Comparison of ENCODE assay signal across 12 cellular contexts in genomic region chr11:10692716-10693115, GRCh38. TPM values are rescaled to one million over a fixed set of nuclear protein-coding genes. Genes with fewer than 3 reads are reported as not detected.
DNase-seq lines count a peak whose midpoint lies in the region; FAIRE-seq and TF ChIP-seq lines count a peak whose summit lies in the region.
"Had no signal": no experiment of that assay in that cellular context is flagged by ENCODE, and none has a peak within 500 bp of the region (broad histone marks: within the 10 kb centered on the region; RNA-seq: fewer than 3 reads in every experiment).

No MANE protein-coding gene starts in this region.

- no peaks in the 10 kb centered on the region for H3F3A ChIP-seq in neural progenitor cell (ENCODE audit: low read depth)

- TF ChIP-seq POLR2A in esophagus squamous epithelium (IDR thresholded peaks at IDR 0.05) (no peak), H54 (IDR thresholded peaks at IDR 0.05; ENCODE audit: low read depth, low read length) (no peak)

- H3K27ac ChIP-seq in esophagus squamous epithelium, result peak overlapping the region; percentile 76 to 90 (median 84)
- no peak overlapping the region for H3K27ac ChIP-seq in neural progenitor cell
- H3K27ac ChIP-seq in tibial artery, result peak overlapping the region; percentile 90 to 99

- no peak overlapping the region for H3K4me2 ChIP-seq in neural progenitor cell

- H3K79me2 ChIP-seq in neural progenitor cell (ENCODE audit: low read depth), result no peaks in the 10 kb centered on the region

- H3K9ac ChIP-seq in neural progenitor cell, result no peak overlapping the region

- no peaks in the 10 kb centered on the region for H3K9me3 Mint-ChIP-seq in neural progenitor cell
- H3K9me3 Mint-ChIP-seq: natural killer cell treated with Interleukin-12 subunit alpha and Interleukin-12 subunit beta and Interleukin-15 and Interleukin-18, amount 100 ng/mL, for 72 hours had no signal

- H3K4me1 Mint-ChIP-seq in neural progenitor cell, result peaks cover 15% of the 10 kb centered on the region

- CTCF ChIA-PET in GM10248 (lab: Yijun Ruan, JAX), result interaction anchor here (1.5 to 1.7 kb wide), 4 partner anchors 14 to 279 kb away, joined by 3 to 5 read pairs (median 4); no protein-coding TSS in a partner anchor

- no peaks in the 10 kb centered on the region for H3K36me3 Mint-ChIP-seq in neural progenitor cell
- H3K36me3 Mint-ChIP-seq: natural killer cell treated with Interleukin-12 subunit alpha and Interleukin-12 subunit beta and Interleukin-15 and Interleukin-18, amount 100 ng/mL, for 72 hours had no signal

- no peaks in the 10 kb centered on the region for H3K9me3 ChIP-seq in esophagus squamous epithelium
- H3K9me3 ChIP-seq in neural progenitor cell (ENCODE audit: low read depth), result no peaks in the 10 kb centered on the region
- no peaks in the 10 kb centered on the region for H3K9me3 ChIP-seq in tibial artery

- DNase-seq in esophagus squamous epithelium (lab: John Stamatoyannopoulos, UW), result no peak
- DNase-seq in neural progenitor cell (ENCODE audit: low spot score), result no peak
- DNase-seq in tibial artery, result no peak
- no peak for DNase-seq in HT-29 (ENCODE audit: low spot score)
- no peak for DNase-seq in cerebellar cortex (ENCODE audit: low spot score)
- no peak for DNase-seq in GM10248 (ENCODE audit: extremely low spot score)
- no peak for DNase-seq in H54 (ENCODE audit: insufficient read length, low spot score)
- DNase-seq: activated CD4-positive, alpha-beta T cell treated with anti-CD3 and anti-CD28 coated beads for 48 hours; NCI-H1105; NCI-H69 had no signal

- intact Hi-C loops in esophagus squamous epithelium (cut with DNase I) (no loop called here), tibial artery (cut with DNase I; ENCODE audit: low total_unique reads) (no loop called here)

- peaks cover 9% of the 10 kb centered on the region for H3K27me3 Mint-ChIP-seq in neural progenitor cell (ENCODE audit: insufficient read depth, low read depth)

- WGBS in esophagus squamous epithelium, 2 donors, result 24 to 66% methylated on average over 4 to 6 of the region's 6 CpGs

- TF ChIP-seq CTCF in WI38 (IDR thresholded peaks at IDR 0.05; ENCODE audit: low read depth, low read length) (no peak), esophagus squamous epithelium (IDR thresholded peaks at IDR 0.05) (no peak), neural progenitor cell (IDR thresholded peaks at IDR 0.05) (no peak), tibial artery (IDR thresholded peaks at IDR 0.05) (no peak), GM10248 (IDR thresholded peaks at IDR 0.05; ENCODE audit: control extremely low read depth, extremely low read depth, low read depth, missing control alignments) (no peak)

- no peak overlapping the region for H2AFZ ChIP-seq in neural progenitor cell (replicated peaks)

- FAIRE-seq in H54 (lab: Jason Lieb, UNC), result no peak

- H3K4me1 ChIP-seq in esophagus squamous epithelium (peaks cover 0 to 41% (median 0%) of the 10 kb centered on the region in 3 donors), neural progenitor cell (no peaks in the 10 kb centered on the region), tibial artery (peaks cover 5 to 64% (median 43%) of the 10 kb centered on the region in 4 donors)

- H3K4me3 ChIP-seq in WI38 (ENCODE audit: low read depth, low read length) (peak overlapping the region; percentile 67), esophagus squamous epithelium (peak overlapping the region; percentile 23 to 61 (median 43)), neural progenitor cell (no peak overlapping the region), tibial artery (peak overlapping the region; percentile 81 to 86)

- H3K36me3 ChIP-seq in esophagus squamous epithelium (no peaks in the 10 kb centered on the region), neural progenitor cell (no peaks in the 10 kb centered on the region), tibial artery (peaks cover 0 to 8% (median 1%) of the 10 kb centered on the region in 3 donors)

- peak overlapping the region; percentile 65 for H3K27ac Mint-ChIP-seq in neural progenitor cell
- H3K27ac Mint-ChIP-seq: natural killer cell treated with Interleukin-12 subunit alpha and Interleukin-12 subunit beta and Interleukin-15 and Interleukin-18, amount 100 ng/mL, for 72 hours had no signal

- POLR2A ChIA-PET in GM10248 (lab: Yijun Ruan, JAX), result no interaction called here

- H3K4me3 Mint-ChIP-seq in neural progenitor cell, result no peak overlapping the region
- H3K4me3 Mint-ChIP-seq: natural killer cell treated with Interleukin-12 subunit alpha and Interleukin-12 subunit beta and Interleukin-15 and Interleukin-18, amount 100 ng/mL, for 72 hours had no signal

- H3K27me3 ChIP-seq in esophagus squamous epithelium, result no peaks in the 10 kb centered on the region
- no peaks in the 10 kb centered on the region for H3K27me3 ChIP-seq in neural progenitor cell
- H3K27me3 ChIP-seq in tibial artery, result no peaks in the 10 kb centered on the region

- no peaks in the 10 kb centered on the region for H4K20me1 ChIP-seq in neural progenitor cell (ENCODE audit: low read depth)

RNA-seq across cellular contexts. Expression of gene IRAG1, which starts 0.8 kb away (rescaled TPM):
- total RNA-seq in esophagus squamous epithelium, result 10 to 100 TPM in 2 of 4 donors, 1 to 10 TPM in 2; 3.5 to 48.4 (median 9.9) TPM
- 5.2 and 5.9 TPM in 2 replicates for total RNA-seq in neural progenitor cell (ENCODE audit: low replicate concordance)
- 0.21 and 1.3 TPM in 2 replicates for total RNA-seq in HT-29 (2014; rRNA removed; shearing (Covaris generic))
- total RNA-seq: natural killer cell treated with Interleukin-12 subunit alpha and Interleukin-12 subunit beta and Interleukin-15 and Interleukin-18, amount 100 ng/mL, for 72 hours had no signal

RNA-seq across cellular contexts. Expression of gene CTR9, which starts 58.3 kb away (rescaled TPM):
- total RNA-seq in esophagus squamous epithelium, result 10 to 100 TPM; 21.4 to 34.4 (median 27.0) TPM
- 20.8 and 26.4 TPM in 2 replicates for total RNA-seq in neural progenitor cell (ENCODE audit: low replicate concordance)
- 15.9 and 18.5 TPM in 2 replicates for total RNA-seq in HT-29 (2014; rRNA removed; shearing (Covaris generic))
